Comparison of ENCODE assay signal across 30 cellular contexts in genomic region chr3:120275553-120276092, GRCh38. TPM values are rescaled to one million over a fixed set of nuclear protein-coding genes. Genes with fewer than 3 reads are reported as not detected.
"Had no signal": no experiment of that assay in that cellular context is flagged by ENCODE, and none has a peak within 500 bp of the region (broad histone marks: within the 10 kb centered on the region; RNA-seq: fewer than 3 reads in every experiment).

No MANE protein-coding gene starts in this region.

- H3K4me1 Mint-ChIP-seq: activated naive CD8-positive, alpha-beta T cell treated with anti-CD3 and anti-CD28 coated beads, Interleukin-2, amount 10 ng/mL, durations not matched to agents 7 days and 5 days; mesothelial cell of epicardium; nephron progenitor cell; stimulated activated memory B cell treated with anti-CD40 and anti-IgM and Interleukin-4, amounts not matched to agents 10 μg/mL and 1 μg/mL and 100 μg/mL, for 72 hours had no signal

- H3K9me3 ChIP-seq: colonic mucosa, esophagus squamous epithelium, gastrocnemius medialis, heart left ventricle, stomach, suprapubic skin, tibial nerve had no signal

- H3K4me1 ChIP-seq: colonic mucosa, suprapubic skin, tibial nerve had no signal

- H3K4me3 Mint-ChIP-seq: activated naive CD8-positive, alpha-beta T cell treated with anti-CD3 and anti-CD28 coated beads, Interleukin-2, amount 10 ng/mL, durations not matched to agents 7 days and 5 days; activated T-cell treated with anti-CD3 and anti-CD28 coated beads, Interleukin-2, amount 50 U/mL, for 4 hours; effector memory CD8-positive, alpha-beta T cell; mesothelial cell of epicardium; nephron progenitor cell; stimulated activated memory B cell treated with anti-CD40 and anti-IgM and Interleukin-4, amounts not matched to agents 10 μg/mL and 1 μg/mL and 100 μg/mL, for 72 hours; T-helper 1 cell treated with Interleukin-12 subunit alpha and Interleukin-12 subunit beta and Interleukin-4 antibody, amounts not matched to agents 30 μg/mL and 1 μg/mL, for 36 hours; WTC11 had no signal

- H3K27ac Mint-ChIP-seq: activated naive CD8-positive, alpha-beta T cell treated with anti-CD3 and anti-CD28 coated beads, Interleukin-2, amount 10 ng/mL, durations not matched to agents 7 days and 5 days; activated T-helper 2 cell treated with anti-CD3 and anti-CD28 coated beads, Interferon-gamma antibody, Interleukin-2, Interleukin-4, amounts not matched to agents 10 μg/mL and 5 μg/mL and 100 μg/mL, durations not matched to agents 14 hours and 24 hours and 36 hours; effector memory CD8-positive, alpha-beta T cell; mesothelial cell of epicardium; nephron progenitor cell; progenitor cell of endocrine pancreas; stimulated activated memory B cell treated with anti-CD40 and anti-IgM and Interleukin-4, amounts not matched to agents 10 μg/mL and 1 μg/mL and 100 μg/mL, for 72 hours; T-helper 1 cell treated with Interleukin-12 subunit alpha and Interleukin-12 subunit beta and Interleukin-4 antibody, amounts not matched to agents 30 μg/mL and 1 μg/mL, for 36 hours; WTC11 had no signal

- ATAC-seq: activated T-cell treated with anti-CD3 and anti-CD28 coated beads, Interleukin-2, amount 50 U/mL, for 4 hours; effector memory CD8-positive, alpha-beta T cell; stimulated activated memory B cell treated with anti-CD40 and anti-IgM and Interleukin-4, amounts not matched to agents 10 μg/mL and 1 μg/mL and 100 μg/mL, for 72 hours; WTC11 had no signal

- H3K9me3 Mint-ChIP-seq: activated naive CD8-positive, alpha-beta T cell treated with anti-CD3 and anti-CD28 coated beads, Interleukin-2, amount 10 ng/mL, durations not matched to agents 7 days and 5 days; activated T-cell treated with anti-CD3 and anti-CD28 coated beads, Interleukin-2, amount 50 U/mL, for 4 hours; activated T-helper 2 cell treated with anti-CD3 and anti-CD28 coated beads, Interferon-gamma antibody, Interleukin-2, Interleukin-4, amounts not matched to agents 10 μg/mL and 5 μg/mL and 100 μg/mL, durations not matched to agents 14 hours and 24 hours and 36 hours; effector memory CD8-positive, alpha-beta T cell; stimulated activated memory B cell treated with anti-CD40 and anti-IgM and Interleukin-4, amounts not matched to agents 10 μg/mL and 1 μg/mL and 100 μg/mL, for 72 hours; T-helper 1 cell treated with Interleukin-12 subunit alpha and Interleukin-12 subunit beta and Interleukin-4 antibody, amounts not matched to agents 30 μg/mL and 1 μg/mL, for 36 hours; WTC11 had no signal

- H3K4me3 ChIP-seq: colonic mucosa, dorsolateral prefrontal cortex, esophagus squamous epithelium, gastrocnemius medialis, heart left ventricle, skin epidermis, stomach, suprapubic skin, tibial nerve had no signal

- FAIRE-seq: bronchial epithelial cell, islet of Langerhans had no signal

- H3K36me3 Mint-ChIP-seq: activated naive CD8-positive, alpha-beta T cell treated with anti-CD3 and anti-CD28 coated beads, Interleukin-2, amount 10 ng/mL, durations not matched to agents 7 days and 5 days; stimulated activated memory B cell treated with anti-CD40 and anti-IgM and Interleukin-4, amounts not matched to agents 10 μg/mL and 1 μg/mL and 100 μg/mL, for 72 hours; WTC11 had no signal

- DNase-seq: activated CD4-positive, alpha-beta T cell treated with anti-CD3 and anti-CD28 coated beads, Interleukin-2, amount 50 U/mL, for 4 hours; activated CD8-positive, alpha-beta memory T cell treated with anti-CD3 and anti-CD28 coated beads for 24 hours; activated CD8-positive, alpha-beta memory T cell treated with anti-CD3 and anti-CD28 coated beads, Interleukin-2, amount 50 U/mL, for 4 hours; activated naive CD4-positive, alpha-beta T cell; activated naive CD8-positive, alpha-beta T cell treated with anti-CD3 and anti-CD28 coated beads, Interleukin-2, amount 10 ng/mL, durations not matched to agents 7 days and 5 days; activated T-cell treated with anti-CD3 and anti-CD28 coated beads, Interleukin-2, amount 50 U/mL, for 4 hours; amniotic stem cell; colonic mucosa; dorsolateral prefrontal cortex; effector memory CD8-positive, alpha-beta T cell; esophagus squamous epithelium; gastrocnemius medialis; left ventricle myocardium superior; mammary epithelial cell; nephron progenitor cell; stimulated activated CD4-positive, alpha-beta T cell treated with anti-CD3 and anti-CD28 coated beads, Interleukin-2, amount 100 ng/mL, for 24 hours; stomach; T1000 had no signal

- H3K27ac ChIP-seq: colonic mucosa, dorsolateral prefrontal cortex, esophagus squamous epithelium, gastrocnemius medialis, skin epidermis, stomach, suprapubic skin, tibial nerve had no signal

- H3K36me3 ChIP-seq: colonic mucosa, esophagus squamous epithelium, gastrocnemius medialis, heart left ventricle, stomach, suprapubic skin, tibial nerve had no signal

- H3K27me3 ChIP-seq: colonic mucosa, dorsolateral prefrontal cortex, esophagus squamous epithelium, stomach, suprapubic skin, tibial nerve had no signal

RNA-seq across cellular contexts. Expression of gene GPR156, which starts 9.4 kb away (rescaled TPM):
- total RNA-seq: activated naive CD8-positive, alpha-beta T cell treated with anti-CD3 and anti-CD28 coated beads, Interleukin-2, amount 10 ng/mL, durations not matched to agents 7 days and 5 days; activated T-helper 2 cell treated with anti-CD3 and anti-CD28 coated beads, Interferon-gamma antibody, Interleukin-2, Interleukin-4, amounts not matched to agents 10 μg/mL and 5 μg/mL and 100 μg/mL, durations not matched to agents 14 hours and 24 hours and 36 hours had no signal
